Comparison of ENCODE assay signal across 8 cellular contexts in the genomic region with DNA sequence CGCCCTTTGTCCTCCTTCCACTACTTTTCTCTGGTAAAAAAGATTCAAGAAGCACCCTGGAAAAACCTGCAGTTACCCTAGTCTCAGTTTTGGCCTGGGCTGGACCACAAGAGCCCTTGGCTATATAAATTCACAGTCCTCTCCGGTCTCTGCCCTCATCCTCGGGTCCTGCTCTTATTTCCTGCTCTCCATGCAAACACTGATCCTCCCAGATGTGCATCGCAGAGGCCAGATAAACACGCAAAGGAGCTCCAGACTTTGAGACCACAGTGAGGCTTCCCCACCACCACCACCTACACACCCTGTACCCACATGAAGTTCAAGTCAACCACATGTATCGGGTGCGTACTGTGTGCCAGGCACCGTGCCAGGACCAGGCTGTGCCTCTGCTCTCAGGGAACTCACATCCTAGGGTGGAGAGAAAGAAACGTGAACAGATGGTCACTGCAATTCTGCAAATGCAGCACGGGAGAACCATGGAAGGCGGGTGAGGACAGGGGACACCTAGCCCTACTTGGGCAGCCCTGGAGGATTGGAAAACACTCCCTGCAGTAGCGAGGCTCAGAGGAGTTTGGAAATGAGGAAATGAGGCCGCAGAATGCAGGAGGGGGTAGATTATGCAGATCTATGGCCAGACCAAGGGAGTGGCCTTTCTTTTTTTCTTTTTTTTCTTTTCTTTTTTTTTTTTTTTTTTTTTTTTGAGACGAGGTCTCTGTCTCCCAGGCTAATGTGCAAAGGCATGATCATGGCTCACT. TPM values are rescaled to one million over a fixed set of nuclear protein-coding genes. Genes with fewer than 3 reads are reported as not detected.
DNase-seq lines count a peak whose midpoint lies in the region; ATAC-seq and TF ChIP-seq lines count a peak whose summit lies in the region.

No MANE protein-coding gene starts in this region.

- H3K9me3 ChIP-seq in adrenal gland (replicated peaks in 1 of 3): no peaks in the 10 kb centered on the region

- no peak for TF ChIP-seq CTCF in adrenal gland (IDR thresholded peaks at IDR 0.05)

- ATAC-seq in left ventricle myocardium superior: peak; percentile 27
- ATAC-seq in GM18861 (IDR thresholded peaks at IDR 0.05; ENCODE audit: unreplicated experiment): no peak
- ATAC-seq in HG02610 (IDR thresholded peaks at IDR 0.05; ENCODE audit: unreplicated experiment): no peak

- peaks cover 17 to 36% of the 10 kb centered on the region in 2 donors for H3K4me1 ChIP-seq in adrenal gland (replicated peaks in 1 of 2)

- no peaks in the 10 kb centered on the region for H3K27me3 ChIP-seq in adrenal gland

- peak overlapping the region; percentile 34; the same call in 1 of the 2 replicates for H3K4me3 ChIP-seq in GM08714 (ENCODE audit: low read length)
- H3K4me3 ChIP-seq in adrenal gland: peak overlapping the region in 3 of 4 donors; percentile 14 to 54 (median 25)

- DNase-seq in HT1080 (ENCODE audit: low read depth): peak; percentile 32
- DNase-seq in SKM-1 treated with dmso at 0.1 percent for 144 hours (lab: John Stamatoyannopoulos, UW; ENCODE audit: unreplicated experiment): peak; percentile 72
- peak; percentile 62 to 92 (median 71) for DNase-seq in adrenal gland
- peak; percentile 83 for DNase-seq in left ventricle myocardium superior
- peak; percentile 23 for DNase-seq in putamen (ENCODE audit: low spot score)

- intact Hi-C loops in adrenal gland (cut with DNase I): loop anchor here in 1 of 2 donors (10.0 kb wide), 1 partner anchor 238 kb away; no protein-coding TSS in a partner anchor
- intact Hi-C loops in left ventricle myocardium superior (cut with micrococcal nuclease): no loop called here

- no peak for TF ChIP-seq POLR2A in adrenal gland (IDR thresholded peaks at IDR 0.05)

- H3K36me3 ChIP-seq in adrenal gland (replicated peaks in 1 of 2): peaks cover 0 to 27% of the 10 kb centered on the region in 2 donors

- H3K27ac ChIP-seq in adrenal gland: peak overlapping the region; percentile 33 to 94 (median 63)

- WGBS in adrenal gland, 4 donors: 7 to 12% (median 8%) methylated on average over 12 to 14 of the region's 14 CpGs

RNA-seq across cellular contexts. Expression of gene CTDSP1, which starts 7.5 kb away (rescaled TPM):
- 47.3 and 61.2 TPM in 2 replicates for total RNA-seq in HT1080 (2014; rRNA removed; shearing (Covaris generic))
- polyA plus RNA-seq in HT1080 (2015; cell fraction: cytosol; rRNA removed): 57.3 and 63.9 TPM in 2 replicates
- polyA plus RNA-seq in HT1080 (2015; cell fraction: nucleus; rRNA removed): 32.3 and 37.1 TPM in 2 replicates
- total RNA-seq in adrenal gland: 100 to 1,000 TPM in 6 of 8 donors, 10 to 100 TPM in 2; 62.7 to 161 (median 124) TPM
- 100 to 1,000 TPM in 1 of 3 donors, 10 to 100 TPM in 2; 34.0 to 119 (median 98.9) TPM for polyA plus RNA-seq in adrenal gland
- 113 TPM for total RNA-seq in left ventricle myocardium superior

RNA-seq across cellular contexts. Expression of gene VIL1, which starts 11.8 kb away (rescaled TPM):
- 0.05 TPM in 1 of 2 replicates, not detected in the other for total RNA-seq in HT1080 (2014; rRNA removed; shearing (Covaris generic))
- not detected in 2 replicates for polyA plus RNA-seq in HT1080 (2015; cell fraction: cytosol; rRNA removed)
- polyA plus RNA-seq in HT1080 (2015; cell fraction: nucleus; rRNA removed): 0.08 TPM in 1 of 2 replicates, not detected in the other
- under 1 TPM in 2 of 8 donors, not detected in 6; 0.47 to 0.53 TPM for total RNA-seq in adrenal gland
- polyA plus RNA-seq in adrenal gland: under 1 TPM; 0.09 to 0.40 (median 0.10) TPM
- not detected for total RNA-seq in left ventricle myocardium superior

RNA-seq across cellular contexts. Expression of gene SLC11A1, which starts 25.1 kb away (rescaled TPM):
- total RNA-seq in HT1080 (2014; rRNA removed; shearing (Covaris generic)): 0.03 and 0.08 TPM in 2 replicates
- polyA plus RNA-seq in HT1080 (2015; cell fraction: cytosol; rRNA removed): 0.12 and 0.16 TPM in 2 replicates
- polyA plus RNA-seq in HT1080 (2015; cell fraction: nucleus; rRNA removed): 0.02 and 0.14 TPM in 2 replicates
- total RNA-seq in adrenal gland (10 to 100 TPM in 7 of 8 donors, 1 to 10 TPM in 1; 6.2 to 83.6 (median 40.0) TPM), left ventricle myocardium superior (4.5 TPM)
- polyA plus RNA-seq in adrenal gland: 10 to 100 TPM in 2 of 3 donors, 1 to 10 TPM in 1; 6.3 to 89.9 (median 31.8) TPM

RNA-seq across cellular contexts. Expression of gene CATIP, which starts 50.5 kb away (rescaled TPM):
- total RNA-seq in HT1080 (2014; rRNA removed; shearing (Covaris generic)): not detected in 2 replicates
- not detected in 2 replicates for polyA plus RNA-seq in HT1080 (2015; cell fraction: cytosol; rRNA removed)
- not detected in 2 replicates for polyA plus RNA-seq in HT1080 (2015; cell fraction: nucleus; rRNA removed)
- total RNA-seq in adrenal gland (1 to 10 TPM in 1 of 8 donors, under 1 TPM in 3, not detected in 4; 0.46 to 3.2 (median 0.57) TPM), left ventricle myocardium superior (not detected)
- polyA plus RNA-seq in adrenal gland: 1 to 10 TPM in 1 of 3 donors, under 1 TPM in 2; 0.11 to 2.4 (median 0.27) TPM

Comparison
In these comparisons a context has a peak if more than half of its experiments do, and no peak if none do; other contexts are left out.
1. DNase-seq: peak in every context shown above with its lines; median percentile 83 in left ventricle myocardium superior; 72 in SKM-1 treated with dmso at 0.1 percent for 144 hours; 71 in adrenal gland; 32 in HT1080; 23 in putamen.